In genomic region chr6:33288141-33288941, GRCh38 we compare ENCODE assay signal across 8 cellular contexts. TPM values are rescaled to one million over a fixed set of nuclear protein-coding genes. Genes with fewer than 3 reads are reported as not detected.
A peak's percentile ranks its signal among the peaks of the same experiment; 100 is the strongest.
DNase-seq lines count a peak whose midpoint lies in the region; ATAC-seq and TF ChIP-seq lines count a peak whose summit lies in the region.

No MANE protein-coding gene starts in this region.

- DNase-seq in SJCRH30, result no peak
- no peak for DNase-seq in fibroblast of mammary gland (ENCODE audit: low read depth)
- no peak for DNase-seq in gastrocnemius medialis
- DNase-seq in HPDE6-E6E7 (ENCODE audit: extremely low spot score), result no peak
- no peak for DNase-seq in AML-193 (lab: John Stamatoyannopoulos, UW)
- no peak for DNase-seq in medulla oblongata (ENCODE audit: extremely low spot score)

- H3K36me3 ChIP-seq in SJCRH30 (peaks cover 31% of the 10 kb centered on the region), gastrocnemius medialis (peaks cover 2 to 75% of the 10 kb centered on the region in 2 donors)

- no peak for TF ChIP-seq POLR2A in gastrocnemius medialis (IDR thresholded peaks at IDR 0.05)

- TF ChIP-seq CTCF in fibroblast of mammary gland (conservative IDR thresholded peaks at IDR 0.05; ENCODE audit: control insufficient read depth, insufficient read depth, low read depth, low read length), result no peak
- no peak for TF ChIP-seq CTCF in gastrocnemius medialis (IDR thresholded peaks at IDR 0.05 in 4 of 5, conservative IDR thresholded peaks at IDR 0.05 in 1 of 5)

- no peaks in the 10 kb centered on the region for H3K9me3 ChIP-seq in SJCRH30 (replicated peaks)
- H3K9me3 ChIP-seq in gastrocnemius medialis, result no peaks in the 10 kb centered on the region

- intact Hi-C loops in gastrocnemius medialis (cut with DNase I; ENCODE audit: low total_unique reads), result loop anchor here (5.0 kb wide), 1 partner anchor 139 kb away; no protein-coding TSS in a partner anchor

- H3K4me1 ChIP-seq in SJCRH30 (peaks cover 7% of the 10 kb centered on the region; the same call in 1 of the 2 replicates), gastrocnemius medialis (peaks cover 18% of the 10 kb centered on the region in 2 donors)

- H3K27ac ChIP-seq in SJCRH30 (peak overlapping the region; percentile 25; the same call in 1 of the 2 replicates), gastrocnemius medialis (peak overlapping the region; percentile 84 to 92 (median 86))

- peak overlapping the region; percentile 73 for H3K4me3 ChIP-seq in SJCRH30
- H3K4me3 ChIP-seq in fibroblast of mammary gland (ENCODE audit: control insufficient read depth, low read depth, low read length), result peak overlapping the region; percentile 96
- peak overlapping the region; percentile 62 to 89 (median 66) for H3K4me3 ChIP-seq in gastrocnemius medialis

- in situ Hi-C loops in gastrocnemius medialis (cut with MboI; ENCODE audit: low sequenced_read_pairs in 4 of 4), result loop anchor here in 1 of 4 donors (25.0 kb wide), 1 partner anchor 1426 kb away; the partner anchor contains the start of gene NEU1

- no peaks in the 10 kb centered on the region for H3K27me3 ChIP-seq in SJCRH30
- no peaks in the 10 kb centered on the region for H3K27me3 ChIP-seq in gastrocnemius medialis

- ATAC-seq in GM18511 (IDR thresholded peaks at IDR 0.05; ENCODE audit: unreplicated experiment) (peak; percentile 10), gastrocnemius medialis (no peak), HG02759 (IDR thresholded peaks at IDR 0.05; ENCODE audit: unreplicated experiment) (no peak)

RNA-seq across cellular contexts. Expression of gene WDR46, which starts 0.7 kb away (rescaled TPM):
- total RNA-seq in SJCRH30 (2014; rRNA removed; shearing (Covaris generic)), result 54.6 and 61.5 TPM in 2 replicates
- total RNA-seq in gastrocnemius medialis, result 10 to 100 TPM; 34.5 to 57.3 (median 49.1) TPM

RNA-seq across cellular contexts. Expression of gene PFDN6, which starts 1.1 kb away (rescaled TPM):
- total RNA-seq in SJCRH30 (2014; rRNA removed; shearing (Covaris generic)), result 102 and 104 TPM in 2 replicates
- total RNA-seq in gastrocnemius medialis, result 100 to 1,000 TPM in 1 of 4 donors, 10 to 100 TPM in 3; 49.9 to 106 (median 76.8) TPM

RNA-seq across cellular contexts. Expression of gene RGL2, which starts 10.4 kb away (rescaled TPM):
- 14.3 and 20.9 TPM in 2 replicates for total RNA-seq in SJCRH30 (2014; rRNA removed; shearing (Covaris generic))
- 10 to 100 TPM; 39.8 to 52.3 (median 40.8) TPM for total RNA-seq in gastrocnemius medialis

RNA-seq across cellular contexts. Expression of gene B3GALT4, which starts 11.4 kb away (rescaled TPM):
- total RNA-seq in SJCRH30 (2014; rRNA removed; shearing (Covaris generic)), result 0.84 and 0.95 TPM in 2 replicates
- 1 to 10 TPM; 1.0 to 2.0 (median 1.7) TPM for total RNA-seq in gastrocnemius medialis

RNA-seq across cellular contexts. Expression of gene RPS18, which starts 16.5 kb away (rescaled TPM):
- 5,924 and 6,385 TPM in 2 replicates for total RNA-seq in SJCRH30 (2014; rRNA removed; shearing (Covaris generic))
- total RNA-seq in gastrocnemius medialis, result 1,000 to 10,000 TPM; 1,834 to 2,142 (median 2,010) TPM
